ENCODE assay signal across 8 cellular contexts in genomic region chrX:53223955-53224859, GRCh38. TPM values are rescaled to one million over a fixed set of nuclear protein-coding genes. Genes with fewer than 3 reads are reported as not detected.
DNase-seq lines count a peak whose midpoint lies in the region; ATAC-seq, FAIRE-seq and TF ChIP-seq lines count a peak whose summit lies in the region.

No MANE protein-coding gene starts in this region.

- H3K9me3 ChIP-seq in A673 (ENCODE audit: low read depth, low read length, poor library complexity, severe bottlenecking) (no peaks in the 10 kb centered on the region), PC-3 (ENCODE audit: low read length) (no peaks in the 10 kb centered on the region), K562 (replicated peaks; ENCODE audit: control insufficient read depth, insufficient read depth, low read depth, low read length) (no peaks in the 10 kb centered on the region)

- intact Hi-C loops in A673 (cut with micrococcal nuclease; ENCODE audit: unreplicated experiment) = no loop called here
- intact Hi-C loops in PC-3 (cut with micrococcal nuclease) = no loop called here
- intact Hi-C loops in K562 (cut with micrococcal nuclease) = loop anchor here (10.0 kb wide), 1 partner anchor 149 kb away; no protein-coding TSS in a partner anchor

- H3K9ac ChIP-seq in PC-3 (ENCODE audit: low read length) (peak overlapping the region; percentile 98), K562 (ENCODE audit: insufficient read depth in 1 of 2, low read depth in 2 of 2, low read length in 2 of 2) (peak overlapping the region; percentile 99 to 100)

- H3K36me3 ChIP-seq in A673 (ENCODE audit: insufficient read depth, low read length, poor library complexity, severe bottlenecking) = peaks cover 16% of the 10 kb centered on the region
- H3K36me3 ChIP-seq in PC-3 (ENCODE audit: low read depth, low read length) = peaks cover 19% of the 10 kb centered on the region
- H3K36me3 ChIP-seq in K562 (ENCODE audit: control insufficient read depth, insufficient read depth, low read length) = peaks cover 46% of the 10 kb centered on the region; the same call in 2 of the 3 replicates

- no peak for TF ChIP-seq POLR2A in K562 (conservative IDR thresholded peaks at IDR 0.05)

- no peaks in the 10 kb centered on the region for H3K9me2 ChIP-seq in PC-3 (replicated peaks; ENCODE audit: low read length)

- H3K4me1 ChIP-seq in A673 (ENCODE audit: insufficient read depth, low read length, poor library complexity, severe bottlenecking) = peaks cover 8% of the 10 kb centered on the region
- H3K4me1 ChIP-seq in PC-3 (ENCODE audit: insufficient read depth, low read length) = peaks cover 29% of the 10 kb centered on the region
- peaks cover 13 to 19% of the 10 kb centered on the region in 2 experiments; a peak in 4 of 5 replicates for H3K4me1 ChIP-seq in K562 (replicated peaks in 1 of 2; ENCODE audit: control insufficient read depth in 2 of 2, insufficient read depth in 2 of 2, low read length in 2 of 2)

- H4K20me1 ChIP-seq in PC-3 (ENCODE audit: low read length) (peaks cover 44% of the 10 kb centered on the region), K562 (replicated peaks; ENCODE audit: control insufficient read depth, insufficient read depth, low read length) (peaks cover 31% of the 10 kb centered on the region)

- BruUV-seq in A673 (replicated peaks; lab: Mats Ljungman, UMichigan) (no TSS peak), PC-3 (replicated peaks; lab: Mats Ljungman, UMichigan) (TSS peak; percentile 93), K562 (replicated peaks; lab: Mats Ljungman, UMichigan) (no TSS peak)

- CTCF ChIA-PET in A673 (lab: Charles Lee) (no interaction called here), PC-3 (lab: Charles Lee) (no interaction called here), K562 (lab: Yijun Ruan, JAX; ENCODE audit: low intra/inter-chr PET ratio) (no interaction called here)

- peak overlapping the region; percentile 92; the same call in 1 of the 2 replicates for H2AFZ ChIP-seq in PC-3 (ENCODE audit: low read length)
- H2AFZ ChIP-seq in K562 (ENCODE audit: low read depth, low read length) = peak overlapping the region; percentile 99

- DNase-seq in A673 (ENCODE audit: low spot score) (no peak), GM19238 (ENCODE audit: insufficient read length, low spot score) (peak; percentile 35), PC-3 (peak; percentile 78), K562 (ENCODE audit: extremely low read depth in 1 of 4, low spot score in 3 of 4) (peak in 3 of 4 experiments; percentile 20 to 46 (median 45)), iris pigment epithelial cell (ENCODE audit: low read depth) (peak; percentile 79), NCI-H1105 (lab: John Stamatoyannopoulos, UW) (no peak)
- DNase-seq in stimulated activated CD4-positive, alpha-beta T cell treated with anti-CD3 and anti-CD28 coated beads, Interleukin-4, amount 100 ng/mL, for 1 hour = peak; percentile 4

- peaks cover 58% of the 10 kb centered on the region for H3K79me2 ChIP-seq in PC-3 (ENCODE audit: low read length)
- peaks cover 59% of the 10 kb centered on the region for H3K79me2 ChIP-seq in K562 (ENCODE audit: control insufficient read depth, insufficient read depth, low read length)

- FAIRE-seq in K562 (lab: Jason Lieb, UNC) = no peak

- ATAC-seq in PC-3 = peak; percentile 69
- peak; percentile 38 for ATAC-seq in K562
- ATAC-seq in GM21526 (IDR thresholded peaks at IDR 0.05; ENCODE audit: low FRiP score, unreplicated experiment) = no peak

- peak overlapping the region; percentile 90 for H3K4me2 ChIP-seq in PC-3 (ENCODE audit: low read length)
- H3K4me2 ChIP-seq in K562 (ENCODE audit: insufficient read depth, low read length) = peak overlapping the region; percentile 97

- WGBS in K562 (ENCODE audit: insufficient coverage, low coverage, missing lambda C conversion rate) = under 1% methylated on average over 24 of the region's 40 CpGs

- TF ChIP-seq EP300 in K562 (IDR thresholded peaks at IDR 0.05; ENCODE audit: low read length) = no peak

- POLR2A ChIA-PET in A673 (lab: Charles Lee; ENCODE audit: low non-redundant PET) = no interaction called here
- POLR2A ChIA-PET in PC-3 (lab: Charles Lee; ENCODE audit: unreplicated experiment) = no interaction called here
- POLR2A ChIA-PET in K562 (lab: Yijun Ruan, JAX) = interaction anchor here (0.6 to 1.5 kb wide), 3 partner anchors 13 to 32 kb away, joined by 3 to 5 read pairs (median 3); no protein-coding TSS in a partner anchor

- in situ Hi-C loops in K562 (cut with MboI) = no loop called here

- no peak for TF ChIP-seq RAD21 in K562 (CRISPR knock-in tag; conservative IDR thresholded peaks at IDR 0.05 in 1 of 2, IDR thresholded peaks at IDR 0.05 in 1 of 2)

- TF ChIP-seq CTCF in A673 (conservative IDR thresholded peaks at IDR 0.05; ENCODE audit: low read depth, low read length) (no peak), PC-3 (conservative IDR thresholded peaks at IDR 0.05; ENCODE audit: low read depth, low read length) (no peak), K562 (IDR thresholded peaks at IDR 0.05 in 2 of 3, conservative IDR thresholded peaks at IDR 0.05 in 1 of 3; ENCODE audit: insufficient read depth in 2 of 3, low read depth in 1 of 3, low read length in 3 of 3) (no peak)

- H3K4me3 ChIP-seq in A673 (ENCODE audit: low read depth, low read length, poor library complexity, severe bottlenecking) (peak overlapping the region; percentile 99), PC-3 (ENCODE audit: low read length) (peak overlapping the region; percentile 97), K562 (peak overlapping the region; percentile 100)

- H3K27ac ChIP-seq in A673 (ENCODE audit: low read depth, low read length, poor library complexity, severe bottlenecking) (peak overlapping the region; percentile 96), PC-3 (ENCODE audit: low read length) (peak overlapping the region; percentile 76), K562 (ENCODE audit: extremely low read depth, low read depth, low read length) (peak overlapping the region; percentile 100)

- H3K9me1 ChIP-seq in K562 (ENCODE audit: control insufficient read depth, insufficient read depth, low read length) = peaks cover 4% of the 10 kb centered on the region

- H3K27me3 ChIP-seq in A673 (replicated peaks; ENCODE audit: insufficient read depth, low read depth, low read length, poor library complexity) (no peaks in the 10 kb centered on the region), PC-3 (ENCODE audit: low read length) (no peaks in the 10 kb centered on the region), K562 (ENCODE audit: control insufficient read depth in 2 of 2, insufficient read depth in 2 of 2, low read length in 2 of 2) (no peaks in the 10 kb centered on the region)

- no peaks in the 10 kb centered on the region for H3F3A ChIP-seq in PC-3 (ENCODE audit: low read length, unreplicated experiment)

TF ChIP-seq in K562, 482 proteins besides CTCF, POLR2A, EP300 and RAD21:
- TF ChIP-seq TCF7 (IDR thresholded peaks at IDR 0.05; ENCODE audit: borderline replicate concordance) (0 out of 2 replicates have a peak, but pooled peaks have one; percentile 39), ZNF354B (CRISPR knock-in tag; IDR thresholded peaks at IDR 0.05) (no peak), HMG20A (CRISPR knock-in tag; conservative IDR thresholded peaks at IDR 0.05) (no peak)

RNA-seq across cellular contexts. Expression of gene KDM5C, which starts 0.8 kb away (rescaled TPM):
- total RNA-seq in A673 (2021) = 177 and 178 TPM in 2 replicates
- 89.8 and 159 TPM in 2 replicates for total RNA-seq in PC-3 (2014; rRNA removed)
- 402 and 573 TPM in 2 replicates for total RNA-seq in K562 (2011; cell fraction: chromatin; rRNA removed; ENCODE audit: low replicate concordance)
- 257 and 272 TPM in 2 replicates for total RNA-seq in K562 (2011; cell fraction: nucleolus; rRNA removed)
- total RNA-seq in K562 (2011; cell fraction: nucleoplasm; rRNA removed) = 184 and 231 TPM in 2 replicates
- 61.1 and 82.1 TPM in 2 replicates for total RNA-seq in K562 (2014; rRNA removed)
- total RNA-seq in K562 (2014; rRNA removed; fragmentation: Illumina TruSeq; extraction: Trizol) = 44.5 and 53.1 TPM in 2 replicates
- 41.4 and 43.4 TPM in 2 replicates for total RNA-seq in K562 (2015; rRNA removed; fragmentation: Illumina TruSeq; extraction: Trizol)
- 110 and 136 TPM in 2 replicates for total RNA-seq in K562 (2021)
- 52.4 and 82.6 TPM in 2 replicates for polyA plus RNA-seq in K562 (2011; rRNA removed)
- 45.7 and 53.1 TPM in 2 replicates for polyA plus RNA-seq in K562 (2011; cell fraction: cytosol; rRNA removed)
- 311 and 369 TPM in 2 replicates for polyA plus RNA-seq in K562 (2011; cell fraction: nucleus; rRNA removed)
- polyA plus RNA-seq in K562 (2012) = 64.3 and 71.8 TPM in 2 replicates
- polyA plus RNA-seq in K562 (2014; fragmentation: Illumina TruSeq; extraction: Trizol) = 59.1 and 66.6 TPM in 2 replicates
- polyA plus RNA-seq in K562 (2014; fragmentation: Nextera tagmentation; extraction: Ambion mirVana) = under 1 TPM; 0.62 to 0.83 TPM
- polyA plus RNA-seq in K562 (2014; rRNA removed) = 44.0 and 64.7 TPM in 2 replicates
- polyA minus RNA-seq in K562 (2011; rRNA and poly(A)+ RNA removed) = 81.5 and 92.7 TPM in 2 replicates
- 71.3 and 80.0 TPM in 2 replicates for polyA minus RNA-seq in K562 (2011; cell fraction: cytosol; rRNA and poly(A)+ RNA removed)
- polyA minus RNA-seq in K562 (2011; cell fraction: nucleus; rRNA and poly(A)+ RNA removed) = 113 and 144 TPM in 2 replicates

RNA-seq across cellular contexts. Expression of gene IQSEC2, which starts 57.2 kb away (rescaled TPM):
- total RNA-seq in A673 (2021) = 8.1 and 8.9 TPM in 2 replicates
- 8.5 and 19.3 TPM in 2 replicates for total RNA-seq in PC-3 (2014; rRNA removed)
- 57.2 and 111 TPM in 2 replicates for total RNA-seq in K562 (2011; cell fraction: chromatin; rRNA removed; ENCODE audit: low replicate concordance)
- total RNA-seq in K562 (2011; cell fraction: nucleolus; rRNA removed) = 39.6 and 44.2 TPM in 2 replicates
- total RNA-seq in K562 (2011; cell fraction: nucleoplasm; rRNA removed) = 63.2 and 85.5 TPM in 2 replicates
- 18.9 and 20.1 TPM in 2 replicates for total RNA-seq in K562 (2014; rRNA removed)
- 12.3 TPM in 2 replicates for total RNA-seq in K562 (2014; rRNA removed; fragmentation: Illumina TruSeq; extraction: Trizol)
- 10.5 and 11.5 TPM in 2 replicates for total RNA-seq in K562 (2015; rRNA removed; fragmentation: Illumina TruSeq; extraction: Trizol)
- 35.9 and 41.8 TPM in 2 replicates for total RNA-seq in K562 (2021)
- 23.9 and 25.8 TPM in 2 replicates for polyA plus RNA-seq in K562 (2011; rRNA removed)
- polyA plus RNA-seq in K562 (2011; cell fraction: cytosol; rRNA removed) = 17.7 and 23.5 TPM in 2 replicates
- polyA plus RNA-seq in K562 (2011; cell fraction: nucleus; rRNA removed) = 55.7 and 92.8 TPM in 2 replicates
- polyA plus RNA-seq in K562 (2012) = 24.4 and 70.9 TPM in 2 replicates
- polyA plus RNA-seq in K562 (2014; fragmentation: Illumina TruSeq; extraction: Trizol) = 31.4 and 32.8 TPM in 2 replicates
- polyA plus RNA-seq in K562 (2014; fragmentation: Nextera tagmentation; extraction: Ambion mirVana) = 1 to 10 TPM; 2.7 to 2.8 TPM
- polyA plus RNA-seq in K562 (2014; rRNA removed) = 25.6 and 29.4 TPM in 2 replicates
- 14.2 and 18.2 TPM in 2 replicates for polyA minus RNA-seq in K562 (2011; rRNA and poly(A)+ RNA removed)
- 16.8 and 18.3 TPM in 2 replicates for polyA minus RNA-seq in K562 (2011; cell fraction: cytosol; rRNA and poly(A)+ RNA removed)
- polyA minus RNA-seq in K562 (2011; cell fraction: nucleus; rRNA and poly(A)+ RNA removed) = 32.3 and 34.9 TPM in 2 replicates

Comparison
In these comparisons a context has a peak if more than half of its experiments do, and no peak if none do; other contexts are left out.
1. DNase-seq: peak in GM19238 (single experiment), PC-3 (single experiment), K562 (3 of 4), iris pigment epithelial cell (single experiment) and stimulated activated CD4-positive, alpha-beta T cell treated with anti-CD3 and anti-CD28 coated beads, Interleukin-4, amount 100 ng/mL, for 1 hour (single experiment); none in A673 (single experiment) and NCI-H1105 (single experiment).
2. Peak in every context shown above with its lines, with median percentiles within 50 percentile points of each other: H3K27ac ChIP-seq and H3K4me3 ChIP-seq.